1 cellular context compared by ENCODE assay signal in genomic region chr11:45806072-45806933, GRCh38.
TF ChIP-seq lines count a peak whose summit lies in the region.

No MANE protein-coding gene starts in this region.

TF ChIP-seq in GM12878, 131 proteins besides CTCF, POLR2A, EP300 and RAD21 (continued from another document):
- TF ChIP-seq ZNF592 (IDR thresholded peaks at IDR 0.05) = no peak
